In the genomic region with DNA sequence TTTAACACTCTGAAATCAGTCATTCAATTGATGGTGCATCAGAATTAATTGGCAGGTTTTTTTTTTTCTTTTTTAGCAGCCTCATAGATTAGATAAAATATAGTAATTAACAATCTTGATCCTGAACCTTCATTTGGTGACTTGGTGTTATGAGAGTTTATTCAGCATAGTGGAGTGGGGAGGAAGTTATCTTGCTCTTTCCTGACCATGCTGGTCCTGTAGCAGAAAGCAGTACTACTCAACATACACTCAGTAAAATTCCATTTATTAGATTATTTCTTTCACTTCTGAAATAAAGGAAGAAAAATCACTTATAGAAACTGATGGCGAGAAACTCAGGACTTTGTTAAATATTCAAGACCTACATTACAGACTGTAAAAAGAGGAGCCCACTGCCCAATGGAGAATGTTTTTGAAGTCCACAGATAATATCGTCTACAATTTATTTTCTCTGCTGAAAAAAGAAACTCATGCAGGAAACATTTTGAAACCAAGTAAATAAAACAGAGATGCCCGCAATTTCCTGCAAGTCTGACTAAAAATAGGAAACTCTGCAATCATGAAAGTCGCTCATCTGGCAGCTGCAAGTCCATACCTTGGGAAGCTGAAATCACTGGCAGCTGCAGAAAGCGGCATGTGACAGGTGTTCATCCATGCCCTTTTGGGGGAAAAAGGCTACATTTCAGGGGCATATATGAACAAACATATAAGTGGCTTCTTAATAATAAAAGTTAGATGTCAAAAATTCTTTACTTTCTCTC, we compare ENCODE assay signal across 13 cellular contexts.
A peak's percentile ranks its signal among the peaks of the same experiment; 100 is the strongest.
DNase-seq lines count a peak whose midpoint lies in the region; ATAC-seq, FAIRE-seq and TF ChIP-seq lines count a peak whose summit lies in the region.
"Had no signal": no experiment of that assay in that cellular context is flagged by ENCODE, and none has a peak within 500 bp of the region (broad histone marks: within the 10 kb centered on the region; RNA-seq: fewer than 3 reads in every experiment).

No MANE protein-coding gene starts in this region.

- TF ChIP-seq EP300 in A549 (IDR thresholded peaks at IDR 0.05), result no peak
- no peak for TF ChIP-seq EP300 in suprapubic skin (IDR thresholded peaks at IDR 0.05)

- ATAC-seq in A549 (no peak), GM18502 (IDR thresholded peaks at IDR 0.05; ENCODE audit: poor library complexity, unreplicated experiment) (peak; percentile 53), HG02938 (IDR thresholded peaks at IDR 0.05; ENCODE audit: unreplicated experiment) (no peak), psoas muscle (no peak)
- ATAC-seq: body of pancreas had no signal

- CTCF ChIA-PET in A549 (lab: Yijun Ruan, JAX), result interaction anchor here (0.9 to 1.4 kb wide), 5 partner anchors 11 to 279 kb away, joined by 3 to 6 read pairs (median 3); no protein-coding TSS in a partner anchor

- H3K27me3 ChIP-seq in suprapubic skin, result no peaks in the 10 kb centered on the region
- no peaks in the 10 kb centered on the region for H3K27me3 ChIP-seq in psoas muscle (ENCODE audit: insufficient read depth in 3 of 3, low read length in 2 of 3)
- H3K27me3 ChIP-seq: body of pancreas, esophagus muscularis mucosa had no signal

- TF ChIP-seq CTCF in A549 (IDR thresholded peaks at IDR 0.05), result no peak
- TF ChIP-seq CTCF in cardiac fibroblast (IDR thresholded peaks at IDR 0.05; ENCODE audit: low read depth, low read length), result no peak
- no peak for TF ChIP-seq CTCF in suprapubic skin (IDR thresholded peaks at IDR 0.05)
- no peak for TF ChIP-seq CTCF in psoas muscle (IDR thresholded peaks at IDR 0.05)

- H3K4me1 ChIP-seq in A549 (peaks cover 19% of the 10 kb centered on the region), suprapubic skin (peaks cover 6% of the 10 kb centered on the region), psoas muscle (no peaks in the 10 kb centered on the region)

- no peak for FAIRE-seq in A549 (lab: Jason Lieb, UNC)

- intact Hi-C loops in psoas muscle (cut with DNase I), result no loop called here

- H3K4me3 ChIP-seq in A549 (no peak overlapping the region), cardiac fibroblast (replicated peaks in 1 of 2; ENCODE audit: low read depth in 2 of 2, low read length in 2 of 2) (no peak overlapping the region), suprapubic skin (no peak overlapping the region), psoas muscle (no peak overlapping the region)
- H3K4me3 ChIP-seq: body of pancreas, esophagus muscularis mucosa had no signal

- no peaks in the 10 kb centered on the region for H3K9me3 ChIP-seq in A549
- H3K9me3 ChIP-seq in suprapubic skin, result no peaks in the 10 kb centered on the region
- peaks cover 3% of the 10 kb centered on the region for H3K9me3 ChIP-seq in psoas muscle
- H3K9me3 ChIP-seq: body of pancreas, esophagus muscularis mucosa had no signal

- no peak for TF ChIP-seq POLR2A in A549 (IDR thresholded peaks at IDR 0.05; ENCODE audit: low read length)
- no peak for TF ChIP-seq POLR2A in suprapubic skin (IDR thresholded peaks at IDR 0.05)

- no peak for TF ChIP-seq RAD21 in A549 (conservative IDR thresholded peaks at IDR 0.05 in 1 of 2, IDR thresholded peaks at IDR 0.05 in 1 of 2)

- H3K36me3 ChIP-seq in suprapubic skin (no peaks in the 10 kb centered on the region), psoas muscle (ENCODE audit: insufficient read depth in 1 of 2, low read depth in 1 of 2) (no peaks in the 10 kb centered on the region)
- H3K36me3 ChIP-seq: esophagus muscularis mucosa had no signal

- H3K27ac ChIP-seq in A549, result no peak overlapping the region
- H3K27ac ChIP-seq in suprapubic skin, result no peak overlapping the region
- H3K27ac ChIP-seq in psoas muscle, result no peak overlapping the region
- H3K27ac ChIP-seq: esophagus muscularis mucosa had no signal

- WGBS in A549 (ENCODE audit: missing lambda C conversion rate), result 71% methylated on average over 5 of the region's 5 CpGs
- WGBS in suprapubic skin, result 66% methylated on average over 5 of the region's 5 CpGs
- WGBS in psoas muscle, 3 donors, result 25 to 50% (median 33%) methylated on average over 5 of the region's 5 CpGs

- POLR2A ChIA-PET in A549 (lab: Yijun Ruan, JAX), result no interaction called here

- no peak for DNase-seq in A549 (ENCODE audit: low read depth in 1 of 2, low spot score in 1 of 2)
- DNase-seq in NCI-H2171 (lab: John Stamatoyannopoulos, UW), result peak; percentile 6
- peak; percentile 12 to 43 for DNase-seq in cardiac fibroblast (ENCODE audit: low read depth in 2 of 2)
- no peak for DNase-seq in suprapubic skin (ENCODE audit: low spot score in 2 of 2)
- DNase-seq in NCI-H187 (lab: John Stamatoyannopoulos, UW), result no peak
- DNase-seq in psoas muscle, result no peak
- DNase-seq: body of pancreas; CD4-positive, alpha-beta T cell; NCI-H510A; stimulated activated CD4-positive, alpha-beta T cell treated with anti-CD3 and anti-CD28 coated beads, Interleukin-2, amount 100 ng/mL, for 48 hours had no signal

- H3K4me2 ChIP-seq in A549, result peak overlapping the region; percentile 3; the same call in 1 of the 3 replicates

TF ChIP-seq in A549, 52 proteins besides CTCF, POLR2A, EP300 and RAD21:
- TF ChIP-seq HOXB13 (CRISPR knock-in tag; IDR thresholded peaks at IDR 0.05; ENCODE audit: low read depth) (no peak), NR3C1 (IDR thresholded peaks at IDR 0.05) (no peak), RNF2 (IDR thresholded peaks at IDR 0.05; ENCODE audit: borderline replicate concordance, low read depth) (no peak), RFX5 (IDR thresholded peaks at IDR 0.05) (no peak), RCOR1 (IDR thresholded peaks at IDR 0.05; ENCODE audit: low read depth, low read length) (no peak), NPAS2 (CRISPR knock-in tag; IDR thresholded peaks at IDR 0.05; ENCODE audit: borderline replicate concordance) (no peak), FOSL2 (IDR thresholded peaks at IDR 0.05) (no peak), FOSL2 (CRISPR knock-in tag; IDR thresholded peaks at IDR 0.05) (no peak), ESRRA (IDR thresholded peaks at IDR 0.05; ENCODE audit: borderline replicate concordance, low read length) (no peak)
- TF ChIP-seq, protein P1, sequence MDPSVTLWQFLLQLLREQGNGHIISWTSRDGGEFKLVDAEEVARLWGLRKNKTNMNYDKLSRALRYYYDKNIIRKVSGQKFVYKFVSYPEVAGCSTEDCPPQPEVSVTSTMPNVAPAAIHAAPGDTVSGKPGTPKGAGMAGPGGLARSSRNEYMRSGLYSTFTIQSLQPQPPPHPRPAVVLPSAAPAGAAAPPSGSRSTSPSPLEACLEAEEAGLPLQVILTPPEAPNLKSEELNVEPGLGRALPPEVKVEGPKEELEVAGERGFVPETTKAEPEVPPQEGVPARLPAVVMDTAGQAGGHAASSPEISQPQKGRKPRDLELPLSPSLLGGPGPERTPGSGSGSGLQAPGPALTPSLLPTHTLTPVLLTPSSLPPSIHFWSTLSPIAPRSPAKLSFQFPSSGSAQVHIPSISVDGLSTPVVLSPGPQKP (IDR thresholded peaks at IDR 0.05; ENCODE audit: low read depth, low read length), result no peak
- TF ChIP-seq, protein P2, sequence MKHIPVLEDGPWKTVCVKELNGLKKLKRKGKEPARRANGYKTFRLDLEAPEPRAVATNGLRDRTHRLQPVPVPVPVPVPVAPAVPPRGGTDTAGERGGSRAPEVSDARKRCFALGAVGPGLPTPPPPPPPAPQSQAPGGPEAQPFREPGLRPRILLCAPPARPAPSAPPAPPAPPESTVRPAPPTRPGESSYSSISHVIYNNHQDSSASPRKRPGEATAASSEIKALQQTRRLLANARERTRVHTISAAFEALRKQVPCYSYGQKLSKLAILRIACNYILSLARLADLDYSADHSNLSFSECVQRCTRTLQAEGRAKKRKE (CRISPR knock-in tag; IDR thresholded peaks at IDR 0.05; ENCODE audit: low read depth), result no peak

Comparison
In these comparisons a context has a peak if more than half of its experiments do, and no peak if none do; other contexts are left out.
1. DNase-seq: peak in NCI-H2171 (single experiment) and cardiac fibroblast (2 of 2); none in A549 (0 of 2), suprapubic skin (0 of 2), NCI-H187 (0 of 2) and psoas muscle (0 of 2).